9 cellular contexts compared by ENCODE assay signal in the genomic region with DNA sequence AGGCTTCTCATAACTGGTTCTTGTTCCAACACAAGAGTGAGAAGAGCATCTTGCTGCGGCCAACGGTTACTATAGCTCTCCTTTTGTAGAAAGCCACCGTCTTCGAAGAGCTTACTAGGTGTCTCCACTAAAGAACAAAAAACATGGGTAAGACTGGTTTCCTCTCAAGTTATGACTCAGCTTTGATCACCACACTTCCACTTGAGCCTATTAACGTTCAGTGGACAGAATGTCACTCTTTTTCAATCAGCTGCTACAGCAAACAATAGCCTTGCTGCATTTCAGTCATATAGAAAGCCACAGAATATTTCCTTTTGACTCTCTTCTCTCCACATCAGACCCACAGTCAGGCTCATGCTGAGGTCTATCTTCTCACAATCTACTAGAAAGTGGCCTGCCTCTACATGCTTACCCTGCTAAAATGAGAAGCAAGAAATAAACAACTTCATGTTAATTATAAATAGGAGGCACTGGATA.
DNase-seq lines count a peak whose midpoint lies in the region; ATAC-seq, FAIRE-seq and TF ChIP-seq lines count a peak whose summit lies in the region.
"Had no signal": no experiment of that assay in that cellular context is flagged by ENCODE, and none has a peak within 500 bp of the region (broad histone marks: within the 10 kb centered on the region; RNA-seq: fewer than 3 reads in every experiment).

No MANE protein-coding gene starts in this region.

- no peak overlapping the region for H2AFZ ChIP-seq in OCI-LY3 (ENCODE audit: low read depth, low read length)

- H3K36me3 ChIP-seq in OCI-LY3 (replicated peaks; ENCODE audit: low read depth, low read length): no peaks in the 10 kb centered on the region

- no peaks in the 10 kb centered on the region for H3K79me2 ChIP-seq in OCI-LY3 (ENCODE audit: low read length)

- H3K27ac ChIP-seq in OCI-LY3 (ENCODE audit: low read length): no peak overlapping the region
- H3K27ac ChIP-seq: 22Rv1 had no signal

- peak; percentile 23 for DNase-seq in NCI-H2107 treated with DMSO at 0.1 percent for 48 hours (lab: John Stamatoyannopoulos, UW; ENCODE audit: unreplicated experiment)
- no peak for DNase-seq in NCI-H2107 (lab: John Stamatoyannopoulos, UW)
- peak; percentile 11 for DNase-seq in iris pigment epithelial cell (ENCODE audit: low read depth)
- no peak for DNase-seq in nucleus accumbens (lab: John Stamatoyannopoulos, UW)
- no peak for DNase-seq in amniotic stem cell (lab: John Stamatoyannopoulos, UW)
- no peak for DNase-seq in urothelium cell line (ENCODE audit: low spot score)

- H3K4me3 ChIP-seq in OCI-LY3 (ENCODE audit: low read length): peak overlapping the region; percentile 56

- peak; percentile 94 for ATAC-seq in HG02610 (IDR thresholded peaks at IDR 0.05; ENCODE audit: unreplicated experiment)

- no peak overlapping the region for H3K9ac ChIP-seq in OCI-LY3 (ENCODE audit: low read length)

- peaks cover 68% of the 10 kb centered on the region for H3K27me3 ChIP-seq in OCI-LY3 (ENCODE audit: low read depth, low read length)

- H3K4me2 ChIP-seq in OCI-LY3 (ENCODE audit: low read length): peak overlapping the region; percentile 74

- no peak for FAIRE-seq in urothelium cell line (lab: Jason Lieb, UNC)

- peaks cover 2% of the 10 kb centered on the region; the same call in 1 of the 2 replicates for H4K20me1 ChIP-seq in OCI-LY3 (ENCODE audit: insufficient read depth, low read length)

- H3K9me3 ChIP-seq in OCI-LY3 (ENCODE audit: insufficient read depth, low read length): no peaks in the 10 kb centered on the region

- H3K4me1 ChIP-seq in OCI-LY3 (ENCODE audit: low read length): peaks cover 52% of the 10 kb centered on the region

- TF ChIP-seq CTCF in OCI-LY3 (IDR thresholded peaks at IDR 0.05; ENCODE audit: low read depth, low read length): no peak

Comparison
In these comparisons a context has a peak if more than half of its experiments do, and no peak if none do; other contexts are left out.
1. DNase-seq: peak in NCI-H2107 treated with DMSO at 0.1 percent for 48 hours (single experiment) and iris pigment epithelial cell (single experiment); none in NCI-H2107 (single experiment), nucleus accumbens (0 of 56), amniotic stem cell (single experiment) and urothelium cell line (single experiment).